21 cellular contexts compared by ENCODE assay signal in genomic region chr12:93430280-93430679, GRCh38. TPM values are rescaled to one million over a fixed set of nuclear protein-coding genes. Genes with fewer than 3 reads are reported as not detected.
DNase-seq lines count a peak whose midpoint lies in the region; ATAC-seq and TF ChIP-seq lines count a peak whose summit lies in the region.
"Had no signal": no experiment of that assay in that cellular context is flagged by ENCODE, and none has a peak within 500 bp of the region (broad histone marks: within the 10 kb centered on the region; RNA-seq: fewer than 3 reads in every experiment).

No MANE protein-coding gene starts in this region.

- no peak for TF ChIP-seq CTCF in smooth muscle cell (IDR thresholded peaks at IDR 0.05; ENCODE audit: borderline replicate concordance, insufficient read depth, poor library complexity, severe bottlenecking)

- H3K27ac ChIP-seq in smooth muscle cell (ENCODE audit: low read depth) (peak overlapping the region; percentile 74), Karpas-422 (ENCODE audit: low read length) (no peak overlapping the region)

- H3K4me3 ChIP-seq in smooth muscle cell (no peak overlapping the region), Karpas-422 (ENCODE audit: low read length) (no peak overlapping the region)

- H3K36me3 ChIP-seq in smooth muscle cell (ENCODE audit: low read depth) (no peaks in the 10 kb centered on the region), Karpas-422 (ENCODE audit: insufficient read depth, low read length) (no peaks in the 10 kb centered on the region)

- H3K4me1 ChIP-seq in smooth muscle cell (ENCODE audit: low read depth) (peaks cover 13% of the 10 kb centered on the region), Karpas-422 (ENCODE audit: low read length) (peaks cover 26% of the 10 kb centered on the region)

- H4K20me1 ChIP-seq in smooth muscle cell (ENCODE audit: low read depth) (peaks cover 100% of the 10 kb centered on the region), Karpas-422 (ENCODE audit: insufficient read depth, low read depth, low read length) (peaks cover 88% of the 10 kb centered on the region)

- H2AFZ ChIP-seq in smooth muscle cell (ENCODE audit: low read depth), result no peak overlapping the region
- no peak overlapping the region for H2AFZ ChIP-seq in Karpas-422 (ENCODE audit: low read length)

- no peak for ATAC-seq in HG02852 (IDR thresholded peaks at IDR 0.05; ENCODE audit: unreplicated experiment)
- ATAC-seq: HepG2 had no signal

- H3K9me3 Mint-ChIP-seq in activated naive CD4-positive, alpha-beta T cell treated with anti-CD3 and anti-CD28 coated beads, Interleukin-2, amount 50 U/mL, for 24 hours, result no peaks in the 10 kb centered on the region
- no peaks in the 10 kb centered on the region for H3K9me3 Mint-ChIP-seq in IgD-negative memory B cell

- H3K9me2 ChIP-seq in Karpas-422 (replicated peaks; ENCODE audit: insufficient read depth, low read length), result no peaks in the 10 kb centered on the region

- peak overlapping the region; percentile 0 for H3K4me3 Mint-ChIP-seq in activated naive CD4-positive, alpha-beta T cell treated with anti-CD3 and anti-CD28 coated beads, Interleukin-2, amount 50 U/mL, for 24 hours
- H3K4me3 Mint-ChIP-seq in IgD-negative memory B cell, result peak overlapping the region in 3 of 4 donors; percentile 0 to 67 (median 33)

- no peaks in the 10 kb centered on the region for H3K27me3 Mint-ChIP-seq in activated naive CD4-positive, alpha-beta T cell treated with anti-CD3 and anti-CD28 coated beads, Interleukin-2, amount 50 U/mL, for 24 hours
- no peaks in the 10 kb centered on the region for H3K27me3 Mint-ChIP-seq in IgD-negative memory B cell

- H3K36me3 Mint-ChIP-seq in activated naive CD4-positive, alpha-beta T cell treated with anti-CD3 and anti-CD28 coated beads, Interleukin-2, amount 50 U/mL, for 24 hours, result peaks cover 3% of the 10 kb centered on the region
- peaks cover 2% of the 10 kb centered on the region for H3K36me3 Mint-ChIP-seq in IgD-negative memory B cell

- peaks cover 100% of the 10 kb centered on the region for H3K79me2 ChIP-seq in smooth muscle cell (ENCODE audit: low read depth)
- H3K79me2 ChIP-seq in Karpas-422 (ENCODE audit: low read length), result peaks cover 89% of the 10 kb centered on the region

- no peak overlapping the region for H3K9ac ChIP-seq in smooth muscle cell (ENCODE audit: low read depth)
- no peak overlapping the region for H3K9ac ChIP-seq in Karpas-422 (ENCODE audit: low read length)

- 55% methylated on average over 4 of the region's 4 CpGs for whole genome bisulfite sequencing in smooth muscle cell (ENCODE audit: low lambda C conversion rate)

- H3K4me2 ChIP-seq in smooth muscle cell, result peak overlapping the region; percentile 20
- H3K4me2 ChIP-seq in Karpas-422 (ENCODE audit: low read depth, low read length, poor library complexity, severe bottlenecking), result no peak overlapping the region

- peaks cover 93% of the 10 kb centered on the region for H3K4me1 Mint-ChIP-seq in activated naive CD4-positive, alpha-beta T cell treated with anti-CD3 and anti-CD28 coated beads, Interleukin-2, amount 50 U/mL, for 24 hours
- peaks cover 53 to 64% (median 63%) of the 10 kb centered on the region in 3 donors for H3K4me1 Mint-ChIP-seq in IgD-negative memory B cell

- DNase-seq in activated naive CD4-positive, alpha-beta T cell treated with anti-CD3 and anti-CD28 coated beads, Interleukin-2, amount 50 U/mL, for 16 hours, result no peak
- DNase-seq in fibroblast of peridontal ligament (ENCODE audit: extremely low read depth), result peak; percentile 42
- no peak for DNase-seq in smooth muscle cell (lab: John Stamatoyannopoulos, UW; ENCODE audit: unreplicated experiment)
- DNase-seq in stimulated activated CD4-positive, alpha-beta T cell treated with anti-CD3 and anti-CD28 coated beads, Interleukin-4, amount 100 ng/mL, for 1 hour, result no peak
- DNase-seq in Karpas-422, result no peak
- DNase-seq: 8988T, C1 segment of cervical spinal cord, COR-L47, DMS53, GDM1, GOT3, MV-4-11, NCI-H1417 treated with DMSO at 0.1 percent for 48 hours, NCI-H2081, NCI-H526, OCI-M1, RPMI8226 had no signal

- H3K27me3 ChIP-seq in smooth muscle cell (ENCODE audit: low read depth), result no peaks in the 10 kb centered on the region
- no peaks in the 10 kb centered on the region for H3K27me3 ChIP-seq in Karpas-422 (ENCODE audit: low read length)

- H3K9me3 ChIP-seq in smooth muscle cell (replicated peaks; ENCODE audit: low read depth) (no peaks in the 10 kb centered on the region), Karpas-422 (ENCODE audit: low read length) (no peaks in the 10 kb centered on the region)

- H3F3A ChIP-seq in smooth muscle cell (ENCODE audit: low read depth), result peaks cover 30% of the 10 kb centered on the region

- H3K27ac Mint-ChIP-seq in activated naive CD4-positive, alpha-beta T cell treated with anti-CD3 and anti-CD28 coated beads, Interleukin-2, amount 50 U/mL, for 24 hours, result peak overlapping the region; percentile 82
- H3K27ac Mint-ChIP-seq in IgD-negative memory B cell, result peak overlapping the region in 2 of 3 donors; percentile 31 to 89

RNA-seq across cellular contexts. Expression of gene UBE2N, which starts 11.5 kb away (rescaled TPM):
- polyA plus RNA-seq in IgD-negative memory B cell (245 TPM), smooth muscle cell (104 and 111 TPM in 2 replicates)
- total RNA-seq in smooth muscle cell, result 61.3 and 69.3 TPM in 2 replicates
- 100 and 124 TPM in 2 replicates for total RNA-seq in Karpas-422 (2014; rRNA removed; shearing (Covaris generic); ENCODE audit: low replicate concordance)

RNA-seq across cellular contexts. Expression of gene MRPL42, which starts 37.0 kb away (rescaled TPM):
- polyA plus RNA-seq in IgD-negative memory B cell, result 84.5 TPM
- 113 and 135 TPM in 2 replicates for total RNA-seq in smooth muscle cell
- polyA plus RNA-seq in smooth muscle cell, result 82.8 and 85.5 TPM in 2 replicates
- total RNA-seq in Karpas-422 (2014; rRNA removed; shearing (Covaris generic); ENCODE audit: low replicate concordance), result 39.2 and 131 TPM in 2 replicates

RNA-seq across cellular contexts. Expression of gene NUDT4, which starts 52.6 kb away (rescaled TPM):
- polyA plus RNA-seq in IgD-negative memory B cell, result 99.0 TPM
- total RNA-seq in smooth muscle cell, result 83.2 and 91.2 TPM in 2 replicates
- 49.4 and 53.9 TPM in 2 replicates for polyA plus RNA-seq in smooth muscle cell
- 12.1 and 21.0 TPM in 2 replicates for total RNA-seq in Karpas-422 (2014; rRNA removed; shearing (Covaris generic); ENCODE audit: low replicate concordance)
